In genomic region chrX:39477438-39478120, GRCh38 we compare ENCODE assay signal across 8 cellular contexts.
DNase-seq lines count a peak whose midpoint lies in the region; ATAC-seq, FAIRE-seq and TF ChIP-seq lines count a peak whose summit lies in the region.

No MANE protein-coding gene starts in this region.

- H3K9me3 Mint-ChIP-seq in activated CD4-positive, alpha-beta T cell treated with anti-CD3 and anti-CD28 coated beads for 36 hours (ENCODE audit: low read depth), result no peaks in the 10 kb centered on the region
- H3K9me3 Mint-ChIP-seq in stimulated activated naive B cell treated with anti-CD40 and anti-IgM and Interleukin-4, amounts not matched to agents 10 μg/mL and 1 μg/mL and 100 μg/mL, for 72 hours, result no peaks in the 10 kb centered on the region

- DNase-seq in activated CD8-positive, alpha-beta memory T cell treated with anti-CD3 and anti-CD28 coated beads for 24 hours, result peak; percentile 63
- DNase-seq in activated CD8-positive, alpha-beta memory T cell treated with anti-CD3 and anti-CD28 coated beads, Interleukin-2, amount 50 U/mL, for 4 hours, result no peak
- peak; percentile 40 for DNase-seq in activated CD4-positive, alpha-beta T cell treated with anti-CD3 and anti-CD28 coated beads for 36 hours
- DNase-seq in right atrium auricular region (ENCODE audit: low spot score) (peak; percentile 69), HCEC 1CT (no peak), H54 (ENCODE audit: insufficient read length, low spot score) (no peak)
- no peak for DNase-seq in stimulated activated naive B cell treated with anti-CD40 and anti-IgM and Interleukin-4, amounts not matched to agents 10 μg/mL and 1 μg/mL and 100 μg/mL, for 72 hours

- peak; percentile 65 for ATAC-seq in activated CD4-positive, alpha-beta T cell treated with anti-CD3 and anti-CD28 coated beads for 36 hours
- peak; percentile 73 to 82 for ATAC-seq in stimulated activated naive B cell treated with anti-CD40 and anti-IgM and Interleukin-4, amounts not matched to agents 10 μg/mL and 1 μg/mL and 100 μg/mL, for 72 hours (replicated peaks)
- ATAC-seq in HG02610 (IDR thresholded peaks at IDR 0.05; ENCODE audit: unreplicated experiment), result no peak

- no peak overlapping the region for H3K27ac Mint-ChIP-seq in activated CD4-positive, alpha-beta T cell treated with anti-CD3 and anti-CD28 coated beads for 36 hours
- peak overlapping the region; percentile 37 for H3K27ac Mint-ChIP-seq in stimulated activated naive B cell treated with anti-CD40 and anti-IgM and Interleukin-4, amounts not matched to agents 10 μg/mL and 1 μg/mL and 100 μg/mL, for 72 hours

- H3K4me1 ChIP-seq in right atrium auricular region, result peaks cover 0 to 21% of the 10 kb centered on the region in 2 donors

- TF ChIP-seq CTCF in right atrium auricular region (IDR thresholded peaks at IDR 0.05), result peak in 1 of 2 donors; percentile 54

- H3K27me3 Mint-ChIP-seq in activated CD4-positive, alpha-beta T cell treated with anti-CD3 and anti-CD28 coated beads for 36 hours, result no peaks in the 10 kb centered on the region
- peaks cover 0 to 13% of the 10 kb centered on the region in 2 donors for H3K27me3 Mint-ChIP-seq in stimulated activated naive B cell treated with anti-CD40 and anti-IgM and Interleukin-4, amounts not matched to agents 10 μg/mL and 1 μg/mL and 100 μg/mL, for 72 hours

- no peaks in the 10 kb centered on the region for H3K36me3 Mint-ChIP-seq in activated CD4-positive, alpha-beta T cell treated with anti-CD3 and anti-CD28 coated beads for 36 hours (ENCODE audit: low read depth)
- no peaks in the 10 kb centered on the region for H3K36me3 Mint-ChIP-seq in stimulated activated naive B cell treated with anti-CD40 and anti-IgM and Interleukin-4, amounts not matched to agents 10 μg/mL and 1 μg/mL and 100 μg/mL, for 72 hours

- CTCF ChIA-PET in activated CD4-positive, alpha-beta T cell treated with anti-CD3 and anti-CD28 coated beads for 36 hours (lab: Charles Lee), result interaction anchor here (0.6 to 0.7 kb wide), 6 partner anchors 10 to 303 kb away, joined by 3 to 4 read pairs (median 3); no protein-coding TSS in a partner anchor

- H3K27ac ChIP-seq in right atrium auricular region, result peak overlapping the region; percentile 55 to 77

- no peaks in the 10 kb centered on the region for H3K9me3 ChIP-seq in right atrium auricular region

- intact Hi-C loops in activated CD4-positive, alpha-beta T cell treated with anti-CD3 and anti-CD28 coated beads for 36 hours (cut with DNase I, micrococcal nuclease), result no loop called here

- H3K4me3 ChIP-seq in right atrium auricular region, result no peak overlapping the region

- H3K36me3 ChIP-seq in right atrium auricular region, result no peaks in the 10 kb centered on the region

- peaks cover 8% of the 10 kb centered on the region for H3K4me1 Mint-ChIP-seq in activated CD4-positive, alpha-beta T cell treated with anti-CD3 and anti-CD28 coated beads for 36 hours
- peaks cover 7 to 32% of the 10 kb centered on the region in 2 donors for H3K4me1 Mint-ChIP-seq in stimulated activated naive B cell treated with anti-CD40 and anti-IgM and Interleukin-4, amounts not matched to agents 10 μg/mL and 1 μg/mL and 100 μg/mL, for 72 hours

- TF ChIP-seq POLR2A in H54 (IDR thresholded peaks at IDR 0.05; ENCODE audit: low read depth, low read length), result no peak

- no peak overlapping the region for H3K4me3 Mint-ChIP-seq in activated CD4-positive, alpha-beta T cell treated with anti-CD3 and anti-CD28 coated beads for 36 hours
- H3K4me3 Mint-ChIP-seq in stimulated activated naive B cell treated with anti-CD40 and anti-IgM and Interleukin-4, amounts not matched to agents 10 μg/mL and 1 μg/mL and 100 μg/mL, for 72 hours, result no peak overlapping the region

- FAIRE-seq in H54 (lab: Jason Lieb, UNC), result no peak

- POLR2A ChIA-PET in activated CD4-positive, alpha-beta T cell treated with anti-CD3 and anti-CD28 coated beads for 36 hours (lab: Charles Lee), result no interaction called here

- H3K27me3 ChIP-seq in right atrium auricular region, result no peaks in the 10 kb centered on the region

Comparison
In these comparisons a context has a peak if more than half of its experiments do, and no peak if none do; other contexts are left out.
1. DNase-seq: peak in activated CD8-positive, alpha-beta memory T cell treated with anti-CD3 and anti-CD28 coated beads for 24 hours (single experiment), activated CD4-positive, alpha-beta T cell treated with anti-CD3 and anti-CD28 coated beads for 36 hours (single experiment) and right atrium auricular region (single experiment); none in activated CD8-positive, alpha-beta memory T cell treated with anti-CD3 and anti-CD28 coated beads, Interleukin-2, amount 50 U/mL, for 4 hours (single experiment), stimulated activated naive B cell treated with anti-CD40 and anti-IgM and Interleukin-4, amounts not matched to agents 10 μg/mL and 1 μg/mL and 100 μg/mL, for 72 hours (single experiment), HCEC 1CT (single experiment) and H54 (single experiment).